8 cellular contexts compared by ENCODE assay signal in genomic region chrX:154369453-154370299, GRCh38. TPM values are rescaled to one million over a fixed set of nuclear protein-coding genes. Genes with fewer than 3 reads are reported as not detected.
DNase-seq lines count a peak whose midpoint lies in the region; ATAC-seq and TF ChIP-seq lines count a peak whose summit lies in the region.

No MANE protein-coding gene starts in this region.

- no peak for TF ChIP-seq CTCF in endothelial cell (IDR thresholded peaks at IDR 0.05; ENCODE audit: unreplicated experiment)

- no peaks in the 10 kb centered on the region for H3K4me1 Mint-ChIP-seq in endothelial cell (ENCODE audit: unreplicated experiment)

- peak overlapping the region; percentile 71 for H3K4me3 ChIP-seq in mononuclear cell (ENCODE audit: low read length)

- H3K4me1 ChIP-seq in mononuclear cell (ENCODE audit: insufficient read depth, low read length), result peaks cover 45% of the 10 kb centered on the region

- H3K9me3 ChIP-seq in mononuclear cell (ENCODE audit: low read depth, low read length), result no peaks in the 10 kb centered on the region

- H3K27ac Mint-ChIP-seq in endothelial cell (ENCODE audit: unreplicated experiment), result peak overlapping the region; percentile 94

- no peaks in the 10 kb centered on the region for H3K36me3 Mint-ChIP-seq in endothelial cell (ENCODE audit: low read depth, unreplicated experiment)

- peak; percentile 3 to 13 for DNase-seq in SHP77 (lab: John Stamatoyannopoulos, UW)
- no peak for DNase-seq in SHP77 treated with DMSO at 0.1 percent for 48 hours (lab: John Stamatoyannopoulos, UW)
- DNase-seq in NCI-H446 treated with DMSO at 0.1 percent for 48 hours (lab: John Stamatoyannopoulos, UW), result peak; percentile 83
- peak; percentile 73 for DNase-seq in activated CD8-positive, alpha-beta memory T cell treated with anti-CD3 and anti-CD28 coated beads, Interleukin-2, amount 50 U/mL, for 4 hours
- DNase-seq in endothelial cell (ENCODE audit: low spot score), result peak; percentile 43
- peak; percentile 80 for DNase-seq in stimulated activated CD8-positive, alpha-beta memory T cell treated with anti-CD3 and anti-CD28 coated beads, Interleukin-4, amount 100 ng/mL, for 48 hours

- ATAC-seq in GM18867 (IDR thresholded peaks at IDR 0.05; ENCODE audit: unreplicated experiment), result no peak

- H3K9me3 Mint-ChIP-seq in endothelial cell (ENCODE audit: unreplicated experiment), result no peaks in the 10 kb centered on the region

- no peaks in the 10 kb centered on the region for H3K27me3 ChIP-seq in mononuclear cell (ENCODE audit: insufficient read depth, low read length)

- peak overlapping the region; percentile 94 for H3K4me3 Mint-ChIP-seq in endothelial cell (ENCODE audit: unreplicated experiment)

- peaks cover 3% of the 10 kb centered on the region for H3K27me3 Mint-ChIP-seq in endothelial cell (ENCODE audit: unreplicated experiment)

RNA-seq across cellular contexts. Expression of gene FLNA, which starts 4.8 kb away (rescaled TPM):
- total RNA-seq in endothelial cell (ENCODE audit: unreplicated experiment) (1,022 TPM), mononuclear cell (933 TPM)

RNA-seq across cellular contexts. Expression of gene EMD, which starts 9.4 kb away (rescaled TPM):
- total RNA-seq in endothelial cell (ENCODE audit: unreplicated experiment) (44.7 TPM), mononuclear cell (39.3 TPM)

RNA-seq across cellular contexts. Expression of gene RPL10, which starts 28.5 kb away (rescaled TPM):
- 3,704 TPM for total RNA-seq in endothelial cell (ENCODE audit: unreplicated experiment)
- 8,353 TPM for total RNA-seq in mononuclear cell

RNA-seq across cellular contexts. Expression of gene DNASE1L1, which starts 39.4 kb away (rescaled TPM):
- total RNA-seq in endothelial cell (ENCODE audit: unreplicated experiment), result 38.6 TPM
- total RNA-seq in mononuclear cell, result 30.2 TPM

RNA-seq across cellular contexts. Expression of gene TAFAZZIN, which starts 41.7 kb away (rescaled TPM):
- 56.4 TPM for total RNA-seq in endothelial cell (ENCODE audit: unreplicated experiment)
- 33.2 TPM for total RNA-seq in mononuclear cell
